ENCODE assay signal across 8 cellular contexts in genomic region chr12:89350661-89351488, GRCh38. TPM values are rescaled to one million over a fixed set of nuclear protein-coding genes. Genes with fewer than 3 reads are reported as not detected.
DNase-seq lines count a peak whose midpoint lies in the region; ATAC-seq and TF ChIP-seq lines count a peak whose summit lies in the region.

No MANE protein-coding gene starts in this region.

- ATAC-seq in HG02981 (IDR thresholded peaks at IDR 0.05; ENCODE audit: unreplicated experiment): no peak
- ATAC-seq in omental fat pad (ENCODE audit: low FRiP score): no peak

- CTCF ChIA-PET in OCI-LY7 (lab: Charles Lee; ENCODE audit: unreplicated experiment): interaction anchor here (1.1 kb wide), 1 partner anchor 34 kb away, joined by 4 read pairs; no protein-coding TSS in a partner anchor
- CTCF ChIA-PET in MCF 10A (lab: Yijun Ruan, JAX): interaction anchor here (0.6 to 2.4 kb wide), 16 partner anchors 24 to 306 kb away, joined by 3 to 14 read pairs (median 4); no protein-coding TSS in a partner anchor

- H3K4me3 ChIP-seq in OCI-LY7 (ENCODE audit: low read depth, low read length, poor library complexity, severe bottlenecking): peak overlapping the region; percentile 64
- peak overlapping the region; percentile 72 to 85 (median 76) for H3K4me3 ChIP-seq in stomach

- H3K27me3 Mint-ChIP-seq in MCF 10A (ENCODE audit: insufficient read depth, unreplicated experiment): no peaks in the 10 kb centered on the region

- H2AFZ ChIP-seq in OCI-LY7 (ENCODE audit: low read length): no peak overlapping the region

- no peak for TF ChIP-seq CTCF in OCI-LY7 (conservative IDR thresholded peaks at IDR 0.05; ENCODE audit: low read length)
- no peak for TF ChIP-seq CTCF in MCF 10A (IDR thresholded peaks at IDR 0.05; ENCODE audit: unreplicated experiment)
- TF ChIP-seq CTCF in stomach (IDR thresholded peaks at IDR 0.05): no peak
- TF ChIP-seq CTCF in omental fat pad (IDR thresholded peaks at IDR 0.05): no peak

- no peaks in the 10 kb centered on the region for H4K20me1 ChIP-seq in OCI-LY7 (ENCODE audit: insufficient read depth, low read length)

- 2 to 6% (median 3%) methylated on average over 20 to 50 of the region's 50 CpGs for WGBS in stomach, 5 donors

- DNase-seq in OCI-LY7 (ENCODE audit: low spot score): no peak
- peak; percentile 31 for DNase-seq in MCF 10A (ENCODE audit: unreplicated experiment)
- DNase-seq in stomach: no peak
- no peak for DNase-seq in NCI-H524 treated with DMSO at 0.1 percent for 48 hours (lab: John Stamatoyannopoulos, UW)
- no peak for DNase-seq in omental fat pad (ENCODE audit: low spot score)

- peaks cover 36% of the 10 kb centered on the region for H3K4me1 ChIP-seq in ES-I3 (ENCODE audit: insufficient read depth, low read length)
- H3K4me1 ChIP-seq in OCI-LY7 (ENCODE audit: insufficient read depth, low read length, poor library complexity, severe bottlenecking): peaks cover 84% of the 10 kb centered on the region
- H3K4me1 ChIP-seq in stomach: peaks cover 28 to 66% (median 45%) of the 10 kb centered on the region in 4 donors

- H3K9me3 ChIP-seq in ES-I3 (ENCODE audit: control insufficient read depth, insufficient read depth, low read length) (no peaks in the 10 kb centered on the region), OCI-LY7 (ENCODE audit: low read length) (no peaks in the 10 kb centered on the region), stomach (no peaks in the 10 kb centered on the region)

- POLR2A ChIA-PET in OCI-LY7 (lab: Charles Lee) (interaction anchor here (1.0 kb wide), 1 partner anchor 21 kb away, joined by 4 read pairs; no protein-coding TSS in a partner anchor), MCF 10A (lab: Yijun Ruan, JAX) (interaction anchor here (0.5 to 10.0 kb wide), 29 partner anchors 12 to 1209 kb away, joined by 3 to 155 read pairs (median 5); partner anchors contain the start of genes CEP290, POC1B and TMTC3)

- intact Hi-C loops in OCI-LY7 (cut with micrococcal nuclease; ENCODE audit: unreplicated experiment) (no loop called here), MCF 10A (cut with micrococcal nuclease) (loop anchor here (1.0 kb wide), 1 partner anchor 167 kb away; no protein-coding TSS in a partner anchor), stomach (cut with DNase I; ENCODE audit: low total_unique reads) (no loop called here)

- peak overlapping the region; percentile 96 for H3K27ac Mint-ChIP-seq in MCF 10A (ENCODE audit: low read depth, unreplicated experiment)

- H3K9me3 Mint-ChIP-seq in MCF 10A (ENCODE audit: unreplicated experiment): no peaks in the 10 kb centered on the region

- no peaks in the 10 kb centered on the region for H3K79me2 ChIP-seq in OCI-LY7 (ENCODE audit: insufficient read depth, low read depth, low read length)

- H3K27me3 ChIP-seq in layer of hippocampus (ENCODE audit: control insufficient read depth, insufficient read depth, low read length) (no peaks in the 10 kb centered on the region), stomach (no peaks in the 10 kb centered on the region)

- peak overlapping the region; percentile 76 for H3K9ac ChIP-seq in ES-I3 (ENCODE audit: low read depth, low read length)

- peak overlapping the region; percentile 82 for H3K4me3 Mint-ChIP-seq in MCF 10A (ENCODE audit: unreplicated experiment)

- H3K36me3 Mint-ChIP-seq in MCF 10A (ENCODE audit: insufficient read depth, unreplicated experiment): peaks cover 62% of the 10 kb centered on the region

- no peak overlapping the region for H3K27ac ChIP-seq in OCI-LY7 (ENCODE audit: low read depth, low read length, poor library complexity, severe bottlenecking)
- peak overlapping the region; percentile 89 for H3K27ac ChIP-seq in layer of hippocampus (ENCODE audit: low read depth, low read length)
- peak overlapping the region; percentile 83 to 99 (median 97) for H3K27ac ChIP-seq in stomach

- no peak for TF ChIP-seq POLR2A in stomach (IDR thresholded peaks at IDR 0.05)

- BruUV-seq in OCI-LY7 (replicated peaks; lab: Mats Ljungman, UMichigan) (no TSS peak), MCF 10A (replicated peaks; lab: Mats Ljungman, UMichigan) (no TSS peak)

- H3K9me2 ChIP-seq in OCI-LY7 (ENCODE audit: insufficient read depth, low read length): no peaks in the 10 kb centered on the region

- TF ChIP-seq EP300 in stomach (IDR thresholded peaks at IDR 0.05): no peak

- peaks cover 54% of the 10 kb centered on the region for H3K4me1 Mint-ChIP-seq in MCF 10A (ENCODE audit: insufficient read depth, unreplicated experiment)

- peaks cover 9% of the 10 kb centered on the region; the same call in 1 of the 2 replicates for H3K36me3 ChIP-seq in ES-I3 (ENCODE audit: insufficient read depth, low read length)
- no peaks in the 10 kb centered on the region for H3K36me3 ChIP-seq in OCI-LY7 (ENCODE audit: insufficient read depth, low read length)
- H3K36me3 ChIP-seq in stomach: peaks cover 0 to 10% (median 4%) of the 10 kb centered on the region in 4 donors

- peak overlapping the region; percentile 80 for H3K4me2 ChIP-seq in OCI-LY7 (ENCODE audit: low read length)

RNA-seq across cellular contexts. Expression of gene DUSP6, which starts 1.4 kb away (rescaled TPM):
- total RNA-seq in OCI-LY7 (2014; rRNA removed; shearing (Covaris generic)): 0.47 and 1.9 TPM in 2 replicates
- total RNA-seq in OCI-LY7 (2022): 1.3 and 2.2 TPM in 2 replicates
- 99.9 and 149 TPM in 2 replicates for total RNA-seq in MCF 10A (2022)
- total RNA-seq in stomach: 100 to 1,000 TPM in 1 of 5 donors, 10 to 100 TPM in 4; 27.5 to 105 (median 30.7) TPM
- 10 to 100 TPM; 11.3 to 16.5 (median 14.8) TPM for polyA plus RNA-seq in stomach
- 100 to 1,000 TPM; 201 to 329 (median 213) TPM for total RNA-seq in omental fat pad

Comparison
In these comparisons a context has a peak if more than half of its experiments do, and no peak if none do; other contexts are left out.
1. RNA of gene DUSP6, which starts 1.4 kb away (total RNA-seq): 201 to 329 TPM in omental fat pad, 99.9 to 149 TPM in MCF 10A and 27.5 to 105 TPM in stomach; 0.47 to 2.2 TPM in OCI-LY7; every median in the first group is over 4 times any median in the second.